Comparison of ENCODE assay signal across 20 cellular contexts in genomic region chr13:80665792-80666333, GRCh38.
"Had no signal": no experiment of that assay in that cellular context is flagged by ENCODE, and none has a peak within 500 bp of the region (broad histone marks: within the 10 kb centered on the region; RNA-seq: fewer than 3 reads in every experiment).

No MANE protein-coding gene starts in this region.

- H3K4me1 Mint-ChIP-seq: activated B cell treated with CpG ODN at 0.5 μM for 24 hours; activated CD8-positive, alpha-beta memory T cell treated with anti-CD3 and anti-CD28 coated beads, Interleukin-2, amount 10 ng/mL, durations not matched to agents 7 days and 5 days; activated naive CD8-positive, alpha-beta T cell treated with anti-CD3 and anti-CD28 coated beads, Interleukin-2, amount 10 ng/mL, durations not matched to agents 7 days and 5 days; brain; stimulated activated memory B cell treated with anti-CD40 and anti-IgM and Interleukin-4, amounts not matched to agents 10 μg/mL and 1 μg/mL and 100 μg/mL, for 72 hours; T-cell had no signal

- H3K27ac Mint-ChIP-seq: activated B cell treated with CpG ODN at 0.5 μM for 24 hours; activated CD4-positive, alpha-beta memory T cell treated with anti-CD3 and anti-CD28 coated beads for 36 hours; activated CD8-positive, alpha-beta memory T cell treated with anti-CD3 and anti-CD28 coated beads, Interleukin-2, amount 10 ng/mL, durations not matched to agents 7 days and 5 days; activated naive CD8-positive, alpha-beta T cell treated with anti-CD3 and anti-CD28 coated beads, Interleukin-2, amount 10 ng/mL, durations not matched to agents 7 days and 5 days; brain; naive thymus-derived CD8-positive, alpha-beta T cell; stimulated activated memory B cell treated with anti-CD40 and anti-IgM and Interleukin-4, amounts not matched to agents 10 μg/mL and 1 μg/mL and 100 μg/mL, for 72 hours; T-cell had no signal

- H3K9me3 Mint-ChIP-seq: stimulated activated memory B cell treated with anti-CD40 and anti-IgM and Interleukin-4, amounts not matched to agents 10 μg/mL and 1 μg/mL and 100 μg/mL, for 72 hours had no signal

- ATAC-seq: activated CD8-positive, alpha-beta memory T cell treated with anti-CD3 and anti-CD28 coated beads, Interleukin-2, amount 10 ng/mL, durations not matched to agents 7 days and 5 days; gastrocnemius medialis; naive thymus-derived CD8-positive, alpha-beta T cell; stimulated activated memory B cell treated with anti-CD40 and anti-IgM and Interleukin-4, amounts not matched to agents 10 μg/mL and 1 μg/mL and 100 μg/mL, for 72 hours; T-cell had no signal

- DNase-seq: activated B cell treated with CpG ODN at 0.5 μM for 24 hours; activated CD4-positive, alpha-beta memory T cell treated with anti-CD3 and anti-CD28 coated beads for 36 hours; activated CD4-positive, alpha-beta T cell treated with anti-CD3 and anti-CD28 coated beads for 4 hours; activated CD8-positive, alpha-beta memory T cell treated with anti-CD3 and anti-CD28 coated beads, Interleukin-2, amount 10 ng/mL, durations not matched to agents 7 days and 5 days; activated naive CD4-positive, alpha-beta T cell treated with Interleukin-2 at 50 U/mL for 16 hours; activated naive CD8-positive, alpha-beta T cell treated with anti-CD3 and anti-CD28 coated beads, Interleukin-2, amount 10 ng/mL, durations not matched to agents 7 days and 5 days; amygdala; central memory CD4-positive, alpha-beta T cell; dorsolateral prefrontal cortex; gastrocnemius medialis; head of caudate nucleus; naive thymus-derived CD8-positive, alpha-beta T cell; nucleus accumbens; posterior cingulate gyrus; sigmoid colon; stimulated activated CD4-positive, alpha-beta T cell treated with anti-CD3 and anti-CD28 coated beads, Interleukin-4, amount 100 ng/mL, for 24 hours; T-cell; thyroid gland had no signal

- H3K27ac ChIP-seq: dorsolateral prefrontal cortex, sigmoid colon, thyroid gland had no signal

- H3K27me3 ChIP-seq: dorsolateral prefrontal cortex, gastrocnemius medialis, sigmoid colon, thyroid gland had no signal

- H3K4me3 Mint-ChIP-seq: activated B cell treated with CpG ODN at 0.5 μM for 24 hours; activated CD4-positive, alpha-beta memory T cell treated with anti-CD3 and anti-CD28 coated beads for 36 hours; activated CD8-positive, alpha-beta memory T cell treated with anti-CD3 and anti-CD28 coated beads, Interleukin-2, amount 10 ng/mL, durations not matched to agents 7 days and 5 days; activated naive CD8-positive, alpha-beta T cell treated with anti-CD3 and anti-CD28 coated beads, Interleukin-2, amount 10 ng/mL, durations not matched to agents 7 days and 5 days; brain; naive thymus-derived CD8-positive, alpha-beta T cell; stimulated activated memory B cell treated with anti-CD40 and anti-IgM and Interleukin-4, amounts not matched to agents 10 μg/mL and 1 μg/mL and 100 μg/mL, for 72 hours; T-cell had no signal

- H3K27me3 Mint-ChIP-seq: activated B cell treated with CpG ODN at 0.5 μM for 24 hours; activated CD4-positive, alpha-beta memory T cell treated with anti-CD3 and anti-CD28 coated beads for 36 hours; activated CD8-positive, alpha-beta memory T cell treated with anti-CD3 and anti-CD28 coated beads, Interleukin-2, amount 10 ng/mL, durations not matched to agents 7 days and 5 days; activated naive CD8-positive, alpha-beta T cell treated with anti-CD3 and anti-CD28 coated beads, Interleukin-2, amount 10 ng/mL, durations not matched to agents 7 days and 5 days; brain; naive thymus-derived CD8-positive, alpha-beta T cell; stimulated activated memory B cell treated with anti-CD40 and anti-IgM and Interleukin-4, amounts not matched to agents 10 μg/mL and 1 μg/mL and 100 μg/mL, for 72 hours; T-cell had no signal

- H3K4me1 ChIP-seq: gastrocnemius medialis, sigmoid colon, thyroid gland had no signal

- H3K36me3 ChIP-seq: gastrocnemius medialis, sigmoid colon, thyroid gland had no signal

- H3K9me3 ChIP-seq: gastrocnemius medialis, sigmoid colon, thyroid gland had no signal

- H3K4me3 ChIP-seq: dorsolateral prefrontal cortex, gastrocnemius medialis, sigmoid colon, thyroid gland had no signal

- H3K36me3 Mint-ChIP-seq: activated CD4-positive, alpha-beta memory T cell treated with anti-CD3 and anti-CD28 coated beads for 36 hours; activated CD8-positive, alpha-beta memory T cell treated with anti-CD3 and anti-CD28 coated beads, Interleukin-2, amount 10 ng/mL, durations not matched to agents 7 days and 5 days; activated naive CD8-positive, alpha-beta T cell treated with anti-CD3 and anti-CD28 coated beads, Interleukin-2, amount 10 ng/mL, durations not matched to agents 7 days and 5 days; brain; naive thymus-derived CD8-positive, alpha-beta T cell; stimulated activated memory B cell treated with anti-CD40 and anti-IgM and Interleukin-4, amounts not matched to agents 10 μg/mL and 1 μg/mL and 100 μg/mL, for 72 hours; T-cell had no signal
